Comparison of ENCODE assay signal across 12 cellular contexts in genomic region chr3:15974647-15975046, GRCh38.
DNase-seq lines count a peak whose midpoint lies in the region; ATAC-seq and TF ChIP-seq lines count a peak whose summit lies in the region.
"Had no signal": no experiment of that assay in that cellular context is flagged by ENCODE, and none has a peak within 500 bp of the region (broad histone marks: within the 10 kb centered on the region; RNA-seq: fewer than 3 reads in every experiment).

No MANE protein-coding gene starts in this region.

- no peak for ATAC-seq in HG02884 (IDR thresholded peaks at IDR 0.05; ENCODE audit: unreplicated experiment)
- ATAC-seq in GM21390 (IDR thresholded peaks at IDR 0.05; ENCODE audit: unreplicated experiment), result no peak

- intact Hi-C loops in activated T-helper 2 cell treated with anti-CD3 and anti-CD28 coated beads, Interferon-gamma antibody, Interleukin-2, Interleukin-4, amounts not matched to agents 10 μg/mL and 5 μg/mL and 100 μg/mL, durations not matched to agents 14 hours and 24 hours and 36 hours (cut with micrococcal nuclease), result no loop called here
- intact Hi-C loops in colonic mucosa (cut with DNase I), result no loop called here

- TF ChIP-seq CTCF in colonic mucosa (IDR thresholded peaks at IDR 0.05), result no peak

- no peak overlapping the region for H3K4me3 ChIP-seq in colonic mucosa

- DNase-seq in Daoy (ENCODE audit: low read depth) (peak; percentile 10), HuH-7 (ENCODE audit: low spot score) (peak; percentile 45), SKM-1 treated with dmso at 0.1 percent for 144 hours (lab: John Stamatoyannopoulos, UW; ENCODE audit: unreplicated experiment) (peak; percentile 66), iPS-NIHi11 (ENCODE audit: low spot score) (peak; percentile 66), colonic mucosa (no peak)
- no peak for DNase-seq in activated T-helper 2 cell treated with anti-CD3 and anti-CD28 coated beads, Interferon-gamma antibody, Interleukin-2, Interleukin-4, amounts not matched to agents 10 μg/mL and 5 μg/mL and 100 μg/mL, durations not matched to agents 14 hours and 24 hours and 36 hours (ENCODE audit: low spot score)
- DNase-seq: GDM1; stimulated activated CD4-positive, alpha-beta T cell treated with anti-CD3 and anti-CD28 coated beads, Interleukin-1b, Interleukin-23, amount 100 ng/mL, for 48 hours had no signal

- no peaks in the 10 kb centered on the region for H3K27me3 Mint-ChIP-seq in activated T-helper 2 cell treated with anti-CD3 and anti-CD28 coated beads, Interferon-gamma antibody, Interleukin-2, Interleukin-4, amounts not matched to agents 10 μg/mL and 5 μg/mL and 100 μg/mL, durations not matched to agents 14 hours and 24 hours and 36 hours (ENCODE audit: low read depth)

- no peaks in the 10 kb centered on the region for H3K9me3 ChIP-seq in colonic mucosa

- H3K9ac ChIP-seq in colonic mucosa (ENCODE audit: low read depth in 2 of 2, low read length in 2 of 2), result no peak overlapping the region

- H3K4me1 ChIP-seq in colonic mucosa, result no peaks in the 10 kb centered on the region

- no peak overlapping the region for H3K27ac Mint-ChIP-seq in activated T-helper 2 cell treated with anti-CD3 and anti-CD28 coated beads, Interferon-gamma antibody, Interleukin-2, Interleukin-4, amounts not matched to agents 10 μg/mL and 5 μg/mL and 100 μg/mL, durations not matched to agents 14 hours and 24 hours and 36 hours
- H3K27ac Mint-ChIP-seq: dendritic cell treated with granulocyte-macrophage colony-stimulating factor and Interleukin-4, amounts not matched to agents 40 ng/mL and 50 ng/mL, for 4 days; nephron had no signal

- no peaks in the 10 kb centered on the region for H3K36me3 Mint-ChIP-seq in activated T-helper 2 cell treated with anti-CD3 and anti-CD28 coated beads, Interferon-gamma antibody, Interleukin-2, Interleukin-4, amounts not matched to agents 10 μg/mL and 5 μg/mL and 100 μg/mL, durations not matched to agents 14 hours and 24 hours and 36 hours (ENCODE audit: low read depth)

- no peaks in the 10 kb centered on the region for H3K9me3 Mint-ChIP-seq in activated T-helper 2 cell treated with anti-CD3 and anti-CD28 coated beads, Interferon-gamma antibody, Interleukin-2, Interleukin-4, amounts not matched to agents 10 μg/mL and 5 μg/mL and 100 μg/mL, durations not matched to agents 14 hours and 24 hours and 36 hours
- H3K9me3 Mint-ChIP-seq: dendritic cell treated with granulocyte-macrophage colony-stimulating factor and Interleukin-4, amounts not matched to agents 40 ng/mL and 50 ng/mL, for 4 days had no signal

- no peaks in the 10 kb centered on the region for H3K36me3 ChIP-seq in colonic mucosa

- no peaks in the 10 kb centered on the region for H3K4me1 Mint-ChIP-seq in activated T-helper 2 cell treated with anti-CD3 and anti-CD28 coated beads, Interferon-gamma antibody, Interleukin-2, Interleukin-4, amounts not matched to agents 10 μg/mL and 5 μg/mL and 100 μg/mL, durations not matched to agents 14 hours and 24 hours and 36 hours (ENCODE audit: low read depth)

- H3K27ac ChIP-seq in colonic mucosa, result no peak overlapping the region

- H3K27me3 ChIP-seq in colonic mucosa, result no peaks in the 10 kb centered on the region

- H3K4me3 Mint-ChIP-seq in activated T-helper 2 cell treated with anti-CD3 and anti-CD28 coated beads, Interferon-gamma antibody, Interleukin-2, Interleukin-4, amounts not matched to agents 10 μg/mL and 5 μg/mL and 100 μg/mL, durations not matched to agents 14 hours and 24 hours and 36 hours (ENCODE audit: low read depth), result no peak overlapping the region
- H3K4me3 Mint-ChIP-seq: dendritic cell treated with granulocyte-macrophage colony-stimulating factor and Interleukin-4, amounts not matched to agents 40 ng/mL and 50 ng/mL, for 4 days; nephron had no signal

Comparison
In these comparisons a context has a peak if more than half of its experiments do, and no peak if none do; other contexts are left out.
1. DNase-seq: peak in Daoy (single experiment), HuH-7 (single experiment), SKM-1 treated with dmso at 0.1 percent for 144 hours (single experiment) and iPS-NIHi11 (single experiment); none in activated T-helper 2 cell treated with anti-CD3 and anti-CD28 coated beads, Interferon-gamma antibody, Interleukin-2, Interleukin-4, amounts not matched to agents 10 μg/mL and 5 μg/mL and 100 μg/mL, durations not matched to agents 14 hours and 24 hours and 36 hours (single experiment) and colonic mucosa (single experiment).